In genomic region chr13:20360041-20360491, GRCh38 we compare ENCODE assay signal across 15 cellular contexts.
DNase-seq lines count a peak whose midpoint lies in the region; ATAC-seq and TF ChIP-seq lines count a peak whose summit lies in the region.
"Had no signal": no experiment of that assay in that cellular context is flagged by ENCODE, and none has a peak within 500 bp of the region (broad histone marks: within the 10 kb centered on the region; RNA-seq: fewer than 3 reads in every experiment).

No MANE protein-coding gene starts in this region.

- peaks cover 51% of the 10 kb centered on the region for H3K4me1 Mint-ChIP-seq in brain
- H3K4me1 Mint-ChIP-seq: naive B cell had no signal

- H3K4me2 ChIP-seq in Loucy (ENCODE audit: low read depth, low read length, poor library complexity, severe bottlenecking) = no peak overlapping the region

- H3K79me2 ChIP-seq in Loucy (ENCODE audit: insufficient read depth, low read length) = no peaks in the 10 kb centered on the region

- H3K36me3 ChIP-seq in Loucy (ENCODE audit: insufficient read depth, low read length) (no peaks in the 10 kb centered on the region), colonic mucosa (no peaks in the 10 kb centered on the region)

- intact Hi-C loops in colonic mucosa (cut with DNase I) = no loop called here

- H3K27me3 ChIP-seq in Loucy (ENCODE audit: insufficient read depth, low read length, poor library complexity, severe bottlenecking) (no peaks in the 10 kb centered on the region), colonic mucosa (no peaks in the 10 kb centered on the region)

- POLR2A ChIA-PET in GM10248 (lab: Yijun Ruan, JAX) = no interaction called here

- H3K4me3 ChIP-seq in AG10803 (ENCODE audit: low read length) (no peak overlapping the region), Loucy (ENCODE audit: low read length, poor library complexity, severe bottlenecking) (no peak overlapping the region), colonic mucosa (no peak overlapping the region)

- H3K27ac ChIP-seq in colonic mucosa = no peak overlapping the region
- H3K27ac ChIP-seq: HL-60 had no signal

- H3K9me3 Mint-ChIP-seq in brain = no peaks in the 10 kb centered on the region
- H3K9me3 Mint-ChIP-seq: activated T-cell treated with anti-CD3 and anti-CD28 coated beads, Interleukin-2, amount 50 U/mL, for 24 hours had no signal

- H3K27ac Mint-ChIP-seq in brain = peak overlapping the region in 4 of 5 experiments; percentile 7 to 82 (median 16)
- H3K27ac Mint-ChIP-seq: activated CD4-positive, alpha-beta T cell treated with anti-CD3 and anti-CD28 coated beads for 36 hours; activated T-cell treated with anti-CD3 and anti-CD28 coated beads, Interleukin-2, amount 50 U/mL, for 24 hours; naive B cell had no signal

- H3F3A ChIP-seq in Loucy (ENCODE audit: low read depth) = no peaks in the 10 kb centered on the region

- DNase-seq in AG10803 (ENCODE audit: low read depth) = peak; percentile 13
- DNase-seq in kidney tubule cell (ENCODE audit: low spot score) = peak; percentile 71
- no peak for DNase-seq in NCI-H1417 treated with DMSO at 0.1 percent for 48 hours (lab: John Stamatoyannopoulos, UW)
- no peak for DNase-seq in colonic mucosa
- no peak for DNase-seq in GM10248 (ENCODE audit: extremely low spot score)
- DNase-seq: activated CD4-positive, alpha-beta T cell treated with anti-CD3 and anti-CD28 coated beads for 36 hours; activated T-cell treated with anti-CD3 and anti-CD28 coated beads, Interleukin-2, amount 50 U/mL, for 24 hours; effector CD4-positive, alpha-beta T cell; glutamatergic neuron; MM.1S; naive B cell had no signal

- H3K9me3 ChIP-seq in Loucy (ENCODE audit: insufficient read depth, low read depth, low read length) = no peaks in the 10 kb centered on the region
- H3K9me3 ChIP-seq in colonic mucosa = no peaks in the 10 kb centered on the region

- no peaks in the 10 kb centered on the region for H3K9me2 ChIP-seq in Loucy (replicated peaks; ENCODE audit: low read depth, low read length)

- TF ChIP-seq CTCF in AG10803 (conservative IDR thresholded peaks at IDR 0.05; ENCODE audit: low read length) (no peak), Loucy (conservative IDR thresholded peaks at IDR 0.05; ENCODE audit: low read length) (no peak), brain (conservative IDR thresholded peaks at IDR 0.05) (no peak), colonic mucosa (IDR thresholded peaks at IDR 0.05) (no peak), GM10248 (IDR thresholded peaks at IDR 0.05; ENCODE audit: control extremely low read depth, extremely low read depth, low read depth, missing control alignments) (no peak)

- H2AFZ ChIP-seq in Loucy (ENCODE audit: low read length) = 0 out of 2 replicates have a peak overlapping the region, but pooled peaks have one; percentile 30

- no peak overlapping the region for H3K4me3 Mint-ChIP-seq in brain
- H3K4me3 Mint-ChIP-seq: activated CD4-positive, alpha-beta T cell treated with anti-CD3 and anti-CD28 coated beads for 36 hours; activated T-cell treated with anti-CD3 and anti-CD28 coated beads, Interleukin-2, amount 50 U/mL, for 24 hours; naive B cell had no signal

- no peaks in the 10 kb centered on the region for H3K36me3 Mint-ChIP-seq in brain
- H3K36me3 Mint-ChIP-seq: naive B cell had no signal

- CTCF ChIA-PET in GM10248 (lab: Yijun Ruan, JAX) = no interaction called here

- H3K27me3 Mint-ChIP-seq in brain = peaks cover 5% of the 10 kb centered on the region
- H3K27me3 Mint-ChIP-seq: activated CD4-positive, alpha-beta T cell treated with anti-CD3 and anti-CD28 coated beads for 36 hours had no signal

- H3K4me1 ChIP-seq in Loucy (ENCODE audit: insufficient read depth, low read length, poor library complexity, severe bottlenecking) (no peaks in the 10 kb centered on the region), colonic mucosa (no peaks in the 10 kb centered on the region)

- ATAC-seq in HG03280 (IDR thresholded peaks at IDR 0.05; ENCODE audit: unreplicated experiment) = no peak

- H3K9ac ChIP-seq in Loucy (ENCODE audit: low read depth, low read length, poor library complexity, severe bottlenecking) (no peak overlapping the region), colonic mucosa (ENCODE audit: low read depth in 2 of 2, low read length in 2 of 2) (no peak overlapping the region)

- H4K20me1 ChIP-seq in Loucy (ENCODE audit: insufficient read depth, low read length, poor library complexity, severe bottlenecking) = no peaks in the 10 kb centered on the region

Comparison
In these comparisons a context has a peak if more than half of its experiments do, and no peak if none do; other contexts are left out.
1. DNase-seq: peak in AG10803 (single experiment) and kidney tubule cell (single experiment); none in NCI-H1417 treated with DMSO at 0.1 percent for 48 hours (single experiment), colonic mucosa (single experiment) and GM10248 (single experiment).